Comparison of ENCODE assay signal across 8 cellular contexts in genomic region chr6:4155848-4156466, GRCh38. TPM values are rescaled to one million over a fixed set of nuclear protein-coding genes. Genes with fewer than 3 reads are reported as not detected.
DNase-seq lines count a peak whose midpoint lies in the region; ATAC-seq and TF ChIP-seq lines count a peak whose summit lies in the region.

No MANE protein-coding gene starts in this region.

- H3K4me1 ChIP-seq in adipocyte (ENCODE audit: control insufficient read depth, insufficient read depth, low read length): peaks cover 2% of the 10 kb centered on the region
- no peaks in the 10 kb centered on the region for H3K4me1 ChIP-seq in left ventricle myocardium inferior

- DNase-seq in EL (peak; percentile 85), HEK293T (ENCODE audit: extremely low spot score) (peak; percentile 81), NCI-H146 treated with DMSO at 0.1 percent for 48 hours (lab: John Stamatoyannopoulos, UW; ENCODE audit: unreplicated experiment) (peak; percentile 64), T follicular helper cell (ENCODE audit: low read depth) (peak; percentile 67), adipocyte (ENCODE audit: low read depth) (peak; percentile 94), left ventricle myocardium inferior (peak; percentile 41), retina (peak; percentile 76)

- H3K27me3 ChIP-seq in adipocyte (replicated peaks; ENCODE audit: control insufficient read depth, insufficient read depth, low read length): no peaks in the 10 kb centered on the region
- no peaks in the 10 kb centered on the region for H3K27me3 ChIP-seq in left ventricle myocardium inferior (ENCODE audit: low read depth)

- H3K9me3 ChIP-seq in adipocyte (ENCODE audit: control insufficient read depth, low read length): no peaks in the 10 kb centered on the region
- no peaks in the 10 kb centered on the region for H3K9me3 ChIP-seq in left ventricle myocardium inferior (replicated peaks)

- intact Hi-C loops in left ventricle myocardium inferior (cut with micrococcal nuclease): loop anchor here (10.0 kb wide), 1 partner anchor 101 kb away; no protein-coding TSS in a partner anchor

- H3K27ac ChIP-seq in left ventricle myocardium inferior (replicated peaks): no peak overlapping the region

- CTCF ChIA-PET in HEK293T (lab: Yijun Ruan, JAX): interaction anchor here (0.5 to 1.5 kb wide), 5 partner anchors 18 to 1127 kb away, joined by 3 to 8 read pairs (median 5); no protein-coding TSS in a partner anchor

- ATAC-seq in HG03097 (IDR thresholded peaks at IDR 0.05; ENCODE audit: low FRiP score, unreplicated experiment): no peak

- peak; percentile 92 for TF ChIP-seq CTCF in left ventricle myocardium inferior (IDR thresholded peaks at IDR 0.05; ENCODE audit: borderline replicate concordance)

- H3K9ac ChIP-seq in adipocyte (ENCODE audit: low read length): no peak overlapping the region

- H3K4me3 ChIP-seq in adipocyte (ENCODE audit: low read length) (no peak overlapping the region), left ventricle myocardium inferior (no peak overlapping the region)

- POLR2A ChIA-PET in HEK293T (lab: Yijun Ruan, JAX): interaction anchor here (0.7 to 0.8 kb wide), 2 partner anchors 90 to 135 kb away, joined by 3 to 5 read pairs; a partner anchor contains a TSS

- H3K36me3 ChIP-seq in adipocyte (ENCODE audit: control insufficient read depth, insufficient read depth, low read length, severe bottlenecking) (no peaks in the 10 kb centered on the region), left ventricle myocardium inferior (no peaks in the 10 kb centered on the region)

TF ChIP-seq in HEK293T, 16 proteins besides CTCF, POLR2A, EP300 and RAD21:
- TF ChIP-seq ELF4 (IDR thresholded peaks at IDR 0.05) (no peak), FOXA1 (IDR thresholded peaks at IDR 0.05) (no peak), ZNF384 (IDR thresholded peaks at IDR 0.05) (no peak), L3MBTL2 (conservative IDR thresholded peaks at IDR 0.05) (no peak), SUZ12 (IDR thresholded peaks at IDR 0.05) (no peak), ARNT (IDR thresholded peaks at IDR 0.05) (no peak), CTBP1 (IDR thresholded peaks at IDR 0.05; ENCODE audit: borderline replicate concordance) (no peak), HDGF (IDR thresholded peaks at IDR 0.05; ENCODE audit: borderline replicate concordance) (no peak), LEF1 (IDR thresholded peaks at IDR 0.05; ENCODE audit: borderline replicate concordance) (no peak), TARDBP (IDR thresholded peaks at IDR 0.05) (no peak), SP1 (IDR thresholded peaks at IDR 0.05) (no peak), FOXM1 (IDR thresholded peaks at IDR 0.05; ENCODE audit: borderline replicate concordance) (no peak), FOXK2 (IDR thresholded peaks at IDR 0.05) (no peak), NFRKB (IDR thresholded peaks at IDR 0.05) (no peak), BHLHE40 (IDR thresholded peaks at IDR 0.05; ENCODE audit: borderline replicate concordance) (no peak)
- TF ChIP-seq, protein P1, sequence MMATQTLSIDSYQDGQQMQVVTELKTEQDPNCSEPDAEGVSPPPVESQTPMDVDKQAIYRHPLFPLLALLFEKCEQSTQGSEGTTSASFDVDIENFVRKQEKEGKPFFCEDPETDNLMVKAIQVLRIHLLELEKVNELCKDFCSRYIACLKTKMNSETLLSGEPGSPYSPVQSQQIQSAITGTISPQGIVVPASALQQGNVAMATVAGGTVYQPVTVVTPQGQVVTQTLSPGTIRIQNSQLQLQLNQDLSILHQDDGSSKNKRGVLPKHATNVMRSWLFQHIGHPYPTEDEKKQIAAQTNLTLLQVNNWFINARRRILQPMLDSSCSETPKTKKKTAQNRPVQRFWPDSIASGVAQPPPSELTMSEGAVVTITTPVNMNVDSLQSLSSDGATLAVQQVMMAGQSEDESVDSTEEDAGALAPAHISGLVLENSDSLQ (IDR thresholded peaks at IDR 0.05): no peak

RNA-seq across cellular contexts. Expression of gene ECI2, which starts 20.6 kb away (rescaled TPM):
- total RNA-seq in left ventricle myocardium inferior: 170 TPM

Comparison
In these comparisons a context has a peak if more than half of its experiments do, and no peak if none do; other contexts are left out.
1. DNase-seq: peak in every context shown above with its lines; median percentile 94 in adipocyte; 85 in EL; 81 in HEK293T; 76 in retina; 67 in T follicular helper cell; 64 in NCI-H146 treated with DMSO at 0.1 percent for 48 hours; 41 in left ventricle myocardium inferior.